In the genomic region with DNA sequence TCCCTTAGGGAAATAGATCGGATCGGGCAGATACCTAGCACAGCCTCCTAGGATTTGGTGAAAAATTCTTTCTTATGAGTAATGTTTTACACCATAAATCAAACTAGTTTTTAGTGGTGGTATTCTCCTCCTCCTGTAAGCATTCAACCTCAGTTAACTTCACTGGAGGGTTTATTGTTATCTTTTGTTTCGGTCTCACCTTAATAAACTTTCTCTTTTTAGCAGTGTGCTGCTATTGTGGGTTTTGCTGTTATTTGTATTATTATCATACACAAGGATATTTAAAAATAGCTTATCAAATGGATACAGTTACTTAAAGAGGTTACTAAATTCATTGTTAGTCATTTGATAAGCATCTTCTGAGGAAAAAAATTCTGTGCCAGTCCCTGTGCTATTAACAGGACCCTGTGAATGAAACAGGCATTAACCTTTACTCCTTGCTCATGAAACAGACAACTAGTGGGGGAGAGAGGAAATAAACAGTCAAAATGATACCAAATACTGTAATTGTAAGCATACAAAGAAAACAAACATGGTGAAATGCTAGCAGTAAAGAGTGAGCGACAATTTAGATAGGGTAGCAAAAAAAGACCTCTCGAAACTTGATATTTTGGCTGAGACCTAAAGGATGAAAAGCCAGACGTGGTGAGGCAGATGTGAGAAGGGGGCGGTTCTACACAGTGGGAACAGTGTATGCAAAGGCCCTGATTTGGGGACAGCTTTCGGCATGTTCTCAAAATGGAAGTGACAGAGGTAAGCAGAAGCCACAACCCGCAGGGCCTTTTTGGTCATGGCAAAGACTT, we compare ENCODE assay signal across 1 cellular context.
TF ChIP-seq lines count a peak whose summit lies in the region.

No MANE protein-coding gene starts in this region.

TF ChIP-seq in GM12878, 131 proteins besides CTCF, POLR2A, EP300 and RAD21 (continued from another document):
- no peak for TF ChIP-seq NKRF (conservative IDR thresholded peaks at IDR 0.05)
